Comparison of ENCODE assay signal across 8 cellular contexts in the genomic region with DNA sequence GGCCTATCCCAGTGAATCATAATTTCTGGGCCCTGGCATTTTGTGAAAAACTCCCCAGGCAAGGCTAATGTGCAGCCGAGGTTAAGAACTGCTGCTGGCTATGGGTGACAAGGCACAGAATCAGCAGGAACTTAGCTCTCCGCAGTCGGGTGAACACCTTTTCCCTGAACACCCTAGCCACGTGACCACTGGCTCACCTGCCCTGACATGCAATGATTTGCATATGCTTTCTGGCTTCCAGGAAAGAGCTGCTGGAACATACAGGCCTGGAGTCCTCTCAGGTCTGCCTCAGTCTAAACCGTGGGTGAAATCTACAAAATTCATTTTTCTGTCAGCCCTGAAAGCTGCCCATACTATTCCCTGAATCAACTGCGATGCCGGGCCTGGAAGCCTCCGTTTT. TPM values are rescaled to one million over a fixed set of nuclear protein-coding genes. Genes with fewer than 3 reads are reported as not detected.
DNase-seq lines count a peak whose midpoint lies in the region; ATAC-seq and TF ChIP-seq lines count a peak whose summit lies in the region.

No MANE protein-coding gene starts in this region.

- H3K27me3 Mint-ChIP-seq in activated CD4-positive, alpha-beta T cell treated with anti-CD3 and anti-CD28 coated beads for 36 hours = no peaks in the 10 kb centered on the region
- H3K27me3 Mint-ChIP-seq in activated CD4-positive, alpha-beta T cell treated with anti-CD3 and anti-CD28 coated beads, Interleukin-2, amount 10 ng/mL, durations not matched to agents 7 days and 5 days = no peaks in the 10 kb centered on the region
- no peaks in the 10 kb centered on the region for H3K27me3 Mint-ChIP-seq in activated CD4-positive, alpha-beta T cell treated with anti-CD3 and anti-CD28 coated beads, Interleukin-2, amount 10 ng/mL, durations not matched to agents 24 days and 14 days

- peaks cover 21 to 28% of the 10 kb centered on the region in 2 donors for H3K4me1 ChIP-seq in duodenal mucosa (ENCODE audit: control insufficient read depth in 1 of 2, insufficient read depth in 2 of 2, low read length in 2 of 2)
- peaks cover 0 to 64% (median 47%) of the 10 kb centered on the region in 4 donors for H3K4me1 ChIP-seq in tibial artery

- peak; percentile 16 for DNase-seq in activated CD4-positive, alpha-beta T cell treated with anti-CD3 and anti-CD28 coated beads for 36 hours
- no peak for DNase-seq in activated CD4-positive, alpha-beta T cell treated with anti-CD3 and anti-CD28 coated beads, Interleukin-2, amount 10 ng/mL, durations not matched to agents 7 days and 5 days
- DNase-seq in tibial artery = no peak
- no peak for DNase-seq in foreskin fibroblast
- no peak for DNase-seq in islet precursor cell
- no peak for DNase-seq in activated CD4-positive, alpha-beta T cell treated with anti-CD3 and anti-CD28 coated beads, Interleukin-2, amount 10 ng/mL, durations not matched to agents 24 days and 14 days

- H3K9me3 ChIP-seq in KOPT-K1 (ENCODE audit: insufficient read depth, low read length, poor library complexity, severe bottlenecking) = no peaks in the 10 kb centered on the region
- H3K9me3 ChIP-seq in duodenal mucosa (ENCODE audit: control insufficient read depth in 1 of 2, low read length in 2 of 2) = no peaks in the 10 kb centered on the region
- no peaks in the 10 kb centered on the region for H3K9me3 ChIP-seq in tibial artery

- intact Hi-C loops in activated CD4-positive, alpha-beta T cell treated with anti-CD3 and anti-CD28 coated beads for 36 hours (cut with DNase I, micrococcal nuclease) = no loop called here
- intact Hi-C loops in tibial artery (cut with DNase I; ENCODE audit: low total_unique reads) = loop anchor here (10.0 kb wide), 1 partner anchor 53 kb away; a partner anchor contains a TSS
- intact Hi-C loops in activated CD4-positive, alpha-beta T cell treated with anti-CD3 and anti-CD28 coated beads, Interleukin-2, amount 10 ng/mL, durations not matched to agents 24 days and 14 days (cut with micrococcal nuclease) = no loop called here

- H3K9ac ChIP-seq in duodenal mucosa (ENCODE audit: low read depth in 1 of 2, low read length in 2 of 2) = no peak overlapping the region

- H3K27ac ChIP-seq in KOPT-K1 (ENCODE audit: low read depth, low read length, poor library complexity, severe bottlenecking) (peak overlapping the region; percentile 7), duodenal mucosa (ENCODE audit: low read depth, low read length) (peak overlapping the region; percentile 6), tibial artery (peak overlapping the region; percentile 15 to 65)

- POLR2A ChIA-PET in activated CD4-positive, alpha-beta T cell treated with anti-CD3 and anti-CD28 coated beads for 36 hours (lab: Charles Lee) = no interaction called here
- POLR2A ChIA-PET in activated CD4-positive, alpha-beta T cell treated with anti-CD3 and anti-CD28 coated beads, Interleukin-2, amount 10 ng/mL, durations not matched to agents 7 days and 5 days (lab: Charles Lee) = no interaction called here

- no peak for ATAC-seq in activated CD4-positive, alpha-beta T cell treated with anti-CD3 and anti-CD28 coated beads for 36 hours

- H3K36me3 Mint-ChIP-seq in activated CD4-positive, alpha-beta T cell treated with anti-CD3 and anti-CD28 coated beads for 36 hours (ENCODE audit: low read depth) = peaks cover 59% of the 10 kb centered on the region
- peaks cover 24% of the 10 kb centered on the region for H3K36me3 Mint-ChIP-seq in activated CD4-positive, alpha-beta T cell treated with anti-CD3 and anti-CD28 coated beads, Interleukin-2, amount 10 ng/mL, durations not matched to agents 7 days and 5 days (ENCODE audit: low read depth)
- H3K36me3 Mint-ChIP-seq in activated CD4-positive, alpha-beta T cell treated with anti-CD3 and anti-CD28 coated beads, Interleukin-2, amount 10 ng/mL, durations not matched to agents 24 days and 14 days (ENCODE audit: low read depth) = peaks cover 61% of the 10 kb centered on the region

- H3K27ac Mint-ChIP-seq in activated CD4-positive, alpha-beta T cell treated with anti-CD3 and anti-CD28 coated beads for 36 hours = no peak overlapping the region
- no peak overlapping the region for H3K27ac Mint-ChIP-seq in activated CD4-positive, alpha-beta T cell treated with anti-CD3 and anti-CD28 coated beads, Interleukin-2, amount 10 ng/mL, durations not matched to agents 7 days and 5 days
- no peak overlapping the region for H3K27ac Mint-ChIP-seq in activated CD4-positive, alpha-beta T cell treated with anti-CD3 and anti-CD28 coated beads, Interleukin-2, amount 10 ng/mL, durations not matched to agents 24 days and 14 days

- H3K4me3 ChIP-seq in duodenal mucosa (ENCODE audit: low read depth in 1 of 2, low read length in 2 of 2) = peak overlapping the region in 1 of 2 donors; percentile 18
- H3K4me3 ChIP-seq in tibial artery = no peak overlapping the region
- H3K4me3 ChIP-seq in foreskin fibroblast (ENCODE audit: low read depth in 1 of 2, low read length in 2 of 2) = no peak overlapping the region

- CTCF ChIA-PET in activated CD4-positive, alpha-beta T cell treated with anti-CD3 and anti-CD28 coated beads for 36 hours (lab: Charles Lee) = interaction anchor here (0.6 to 0.7 kb wide), 3 partner anchors 9 to 65 kb away, joined by 3 to 6 read pairs (median 3); no protein-coding TSS in a partner anchor
- CTCF ChIA-PET in activated CD4-positive, alpha-beta T cell treated with anti-CD3 and anti-CD28 coated beads, Interleukin-2, amount 10 ng/mL, durations not matched to agents 7 days and 5 days (lab: Charles Lee) = interaction anchor here (0.8 kb wide), 1 partner anchor 9 kb away, joined by 3 read pairs; no protein-coding TSS in a partner anchor

- H3K36me3 ChIP-seq in KOPT-K1 (ENCODE audit: insufficient read depth, low read length) (peaks cover 10% of the 10 kb centered on the region; the same call in 1 of the 2 replicates), duodenal mucosa (ENCODE audit: control insufficient read depth in 1 of 2, insufficient read depth in 2 of 2, low read length in 2 of 2) (peaks cover 12 to 27% of the 10 kb centered on the region in 2 donors), tibial artery (peaks cover 0 to 7% (median 0%) of the 10 kb centered on the region in 3 donors)

- H3K27me3 ChIP-seq in duodenal mucosa (ENCODE audit: control insufficient read depth in 1 of 2, insufficient read depth in 2 of 2, low read length in 2 of 2) = no peaks in the 10 kb centered on the region
- H3K27me3 ChIP-seq in tibial artery = no peaks in the 10 kb centered on the region

- H3K4me3 Mint-ChIP-seq in activated CD4-positive, alpha-beta T cell treated with anti-CD3 and anti-CD28 coated beads for 36 hours = no peak overlapping the region
- no peak overlapping the region for H3K4me3 Mint-ChIP-seq in activated CD4-positive, alpha-beta T cell treated with anti-CD3 and anti-CD28 coated beads, Interleukin-2, amount 10 ng/mL, durations not matched to agents 7 days and 5 days
- H3K4me3 Mint-ChIP-seq in activated CD4-positive, alpha-beta T cell treated with anti-CD3 and anti-CD28 coated beads, Interleukin-2, amount 10 ng/mL, durations not matched to agents 24 days and 14 days = no peak overlapping the region

- H3K4me1 Mint-ChIP-seq in activated CD4-positive, alpha-beta T cell treated with anti-CD3 and anti-CD28 coated beads for 36 hours = peaks cover 15% of the 10 kb centered on the region
- peaks cover 12% of the 10 kb centered on the region for H3K4me1 Mint-ChIP-seq in activated CD4-positive, alpha-beta T cell treated with anti-CD3 and anti-CD28 coated beads, Interleukin-2, amount 10 ng/mL, durations not matched to agents 7 days and 5 days
- peaks cover 32% of the 10 kb centered on the region for H3K4me1 Mint-ChIP-seq in activated CD4-positive, alpha-beta T cell treated with anti-CD3 and anti-CD28 coated beads, Interleukin-2, amount 10 ng/mL, durations not matched to agents 24 days and 14 days

- TF ChIP-seq CTCF in tibial artery (IDR thresholded peaks at IDR 0.05) (no peak), foreskin fibroblast (IDR thresholded peaks at IDR 0.05; ENCODE audit: low read depth, low read length) (no peak)

- H3K9me3 Mint-ChIP-seq in activated CD4-positive, alpha-beta T cell treated with anti-CD3 and anti-CD28 coated beads for 36 hours (ENCODE audit: low read depth) = no peaks in the 10 kb centered on the region
- no peaks in the 10 kb centered on the region for H3K9me3 Mint-ChIP-seq in activated CD4-positive, alpha-beta T cell treated with anti-CD3 and anti-CD28 coated beads, Interleukin-2, amount 10 ng/mL, durations not matched to agents 7 days and 5 days
- H3K9me3 Mint-ChIP-seq in activated CD4-positive, alpha-beta T cell treated with anti-CD3 and anti-CD28 coated beads, Interleukin-2, amount 10 ng/mL, durations not matched to agents 24 days and 14 days = no peaks in the 10 kb centered on the region

RNA-seq across cellular contexts. Expression of a gene that starts 56.6 kb away (rescaled TPM):
- total RNA-seq in activated CD4-positive, alpha-beta T cell treated with anti-CD3 and anti-CD28 coated beads for 36 hours = 10 to 100 TPM; 21.2 to 26.6 TPM
- total RNA-seq in activated CD4-positive, alpha-beta T cell treated with anti-CD3 and anti-CD28 coated beads, Interleukin-2, amount 10 ng/mL, durations not matched to agents 7 days and 5 days = 10 to 100 TPM; 12.2 to 14.4 TPM
- 59.1 and 59.4 TPM in 2 replicates for total RNA-seq in activated CD4-positive, alpha-beta T cell treated with anti-CD3 and anti-CD28 coated beads, Interleukin-2, amount 10 ng/mL, durations not matched to agents 24 days and 14 days
